8 cellular contexts compared by ENCODE assay signal in the genomic region with DNA sequence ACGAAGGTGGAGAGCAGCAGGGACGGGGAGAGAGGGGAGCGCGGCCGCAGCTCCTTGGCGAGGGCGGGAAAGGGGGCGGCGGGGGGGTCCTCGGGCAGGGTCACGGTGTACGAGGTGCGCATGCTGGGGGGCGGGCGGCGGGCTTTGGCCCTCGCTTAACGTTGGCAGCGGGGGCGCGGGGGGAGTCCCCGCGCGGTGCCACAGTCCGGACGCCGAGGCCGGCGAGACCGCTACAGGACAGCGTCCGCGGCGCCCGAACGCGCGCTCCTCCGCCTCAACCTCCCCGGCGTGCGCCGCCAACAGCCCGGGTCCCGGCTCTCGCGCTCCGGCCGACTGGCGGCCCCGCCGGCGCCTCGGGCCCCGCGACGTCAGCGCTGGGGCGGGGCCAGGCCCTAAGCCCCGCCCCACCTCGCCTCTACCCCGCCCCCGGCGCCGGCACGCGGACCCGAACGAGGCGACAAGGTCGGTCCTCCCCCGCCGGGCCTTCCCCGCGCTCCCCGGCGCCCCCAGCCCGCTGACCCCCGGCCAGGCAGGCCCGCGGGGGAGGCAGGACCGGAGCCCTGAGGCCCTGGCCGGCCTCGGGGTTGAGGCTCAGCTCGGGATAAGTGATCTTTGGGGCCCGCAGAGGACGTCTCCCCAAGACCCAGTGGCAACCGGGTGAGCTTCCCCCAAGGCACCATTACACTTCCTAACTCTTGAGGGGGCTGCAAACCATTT. TPM values are rescaled to one million over a fixed set of nuclear protein-coding genes. Genes with fewer than 3 reads are reported as not detected.
A peak's percentile ranks its signal among the peaks of the same experiment; 100 is the strongest.
DNase-seq lines count a peak whose midpoint lies in the region; ATAC-seq and TF ChIP-seq lines count a peak whose summit lies in the region.

No MANE protein-coding gene starts in this region.

- peaks cover 23% of the 10 kb centered on the region; the same call in 1 of the 2 replicates for H3K27me3 ChIP-seq in H9 (ENCODE audit: insufficient read depth, low read length)
- peaks cover 14% of the 10 kb centered on the region; the same call in 1 of the 2 replicates for H3K27me3 ChIP-seq in iPS DF 6.9 (ENCODE audit: control insufficient read depth, insufficient read depth, low read length)
- no peaks in the 10 kb centered on the region for H3K27me3 ChIP-seq in sigmoid colon

- no peak overlapping the region for H4K8ac ChIP-seq in H9 (replicated peaks; ENCODE audit: insufficient read length, low read depth, low read length)

- H2BK20ac ChIP-seq in H9 (ENCODE audit: low read depth, low read length, poor library complexity, severe bottlenecking): no peak overlapping the region

- peaks cover 60% of the 10 kb centered on the region for H3K27me3 Mint-ChIP-seq in H9 (ENCODE audit: low read depth)

- H4K5ac ChIP-seq in H9 (ENCODE audit: insufficient read length, low read depth, low read length): no peak overlapping the region

- H2AFZ ChIP-seq in H9 (ENCODE audit: low read length): no peak overlapping the region

- no peaks in the 10 kb centered on the region for H3K79me2 ChIP-seq in H9 (ENCODE audit: insufficient read depth, low read length)

- peaks cover 4% of the 10 kb centered on the region for H3K23me2 ChIP-seq in H9 (ENCODE audit: insufficient read length, low read depth, low read length, poor library complexity, severe bottlenecking)

- H4K20me1 ChIP-seq in H9 (ENCODE audit: control insufficient read depth, insufficient read depth, insufficient read length): peaks cover 4% of the 10 kb centered on the region

- no peak overlapping the region for H3K9ac ChIP-seq in H9 (ENCODE audit: extremely low read depth, insufficient read length, low read length)

- DNase-seq in AG08395 (ENCODE audit: low spot score): peak; percentile 70
- DNase-seq in H9: no peak
- peak; percentile 48 for DNase-seq in T follicular helper cell (ENCODE audit: low read depth)
- DNase-seq in anterior cingulate cortex (lab: John Stamatoyannopoulos, UW): peak in 43 of 58 donors; percentile 26 to 82 (median 51)
- no peak for DNase-seq in iPS DF 6.9 (ENCODE audit: low read depth, low spot score)
- DNase-seq in sigmoid colon: peak; percentile 81

- H3K9me3 Mint-ChIP-seq in H9: peaks cover 2 to 5% of the 10 kb centered on the region in 2 experiments; a peak in 2 of 5 replicates

- H2BK5ac ChIP-seq in H9 (ENCODE audit: insufficient read length, low read length): no peak overlapping the region

- no peak overlapping the region for H3K27ac Mint-ChIP-seq in H9

- peaks cover 0 to 15% (median 10%) of the 10 kb centered on the region in 3 experiments for H3K36me3 Mint-ChIP-seq in H9 (ENCODE audit: insufficient read depth in 1 of 3, low read depth in 3 of 3)

- no peak overlapping the region for H2BK120ac ChIP-seq in H9 (ENCODE audit: low read depth, low read length, poor library complexity, severe bottlenecking)

- no peak overlapping the region for H2AK5ac ChIP-seq in H9 (ENCODE audit: insufficient read length, low read length)

- H3K36me3 ChIP-seq in iPS DF 6.9 (ENCODE audit: control insufficient read depth, insufficient read depth, low read length) (no peaks in the 10 kb centered on the region), sigmoid colon (no peaks in the 10 kb centered on the region)

- TF ChIP-seq CTCF in H9 (conservative IDR thresholded peaks at IDR 0.05): no peak
- TF ChIP-seq CTCF in sigmoid colon (IDR thresholded peaks at IDR 0.05): no peak

- H3K14ac ChIP-seq in H9 (ENCODE audit: insufficient read depth, low read length): no peak overlapping the region

- H3K9me3 ChIP-seq in H9 (ENCODE audit: control insufficient read depth, low read depth, low read length) (no peaks in the 10 kb centered on the region), iPS DF 6.9 (ENCODE audit: control insufficient read depth, insufficient read depth, low read length) (no peaks in the 10 kb centered on the region), sigmoid colon (no peaks in the 10 kb centered on the region)

- no peak overlapping the region for H2BK12ac ChIP-seq in H9 (ENCODE audit: insufficient read length, low read depth, low read length)

- H3K4me3 ChIP-seq in iPS DF 6.9 (ENCODE audit: low read length) (peak overlapping the region; percentile 50; the same call in 1 of the 2 replicates), sigmoid colon (peak overlapping the region; percentile 24 to 60 (median 51))

- no peaks in the 10 kb centered on the region for H3K79me1 ChIP-seq in H9 (ENCODE audit: insufficient read depth, low read depth, low read length, poor library complexity, severe bottlenecking)

- H3K27ac ChIP-seq in H9 (ENCODE audit: insufficient read length, low read depth, low read length): no peak overlapping the region
- no peak overlapping the region for H3K27ac ChIP-seq in iPS DF 6.9 (ENCODE audit: low read length)
- peak overlapping the region; percentile 68 to 91 (median 76) for H3K27ac ChIP-seq in sigmoid colon

- H2BK15ac ChIP-seq in H9 (ENCODE audit: low read depth, low read length): no peak overlapping the region

- intact Hi-C loops in sigmoid colon (cut with DNase I): loop anchor here (10.0 kb wide), 1 partner anchor 361 kb away; the partner anchor contains the start of gene NECTIN1

- no peak for TF ChIP-seq POLR2A in sigmoid colon (IDR thresholded peaks at IDR 0.05)
- no peak for TF ChIP-seq POLR2A in GM18505 (IDR thresholded peaks at IDR 0.05; ENCODE audit: borderline replicate concordance, extremely low read depth, insufficient read depth, insufficient read length)

- no peak for TF ChIP-seq EP300 in sigmoid colon (IDR thresholded peaks at IDR 0.05)

- no peak overlapping the region for H3K4ac ChIP-seq in H9 (ENCODE audit: low read depth, low read length)

- no peak overlapping the region for H3K56ac ChIP-seq in H9 (ENCODE audit: insufficient read length, low read depth, low read length)

- no peak overlapping the region for H3K18ac ChIP-seq in H9 (ENCODE audit: insufficient read length, low read depth, low read length)

- WGBS in H9 (ENCODE audit: extremely low coverage, insufficient read length, low lambda C conversion rate): no CpG with 5 or more reads among the region's 88 CpGs
- WGBS in iPS DF 6.9 (ENCODE audit: insufficient coverage, insufficient read length): no CpG with 5 or more reads among the region's 88 CpGs
- WGBS in sigmoid colon, 2 donors: 3 to 5% methylated on average over 88 of the region's 88 CpGs

- H3K23ac ChIP-seq in H9 (ENCODE audit: insufficient read length, low read depth, low read length): no peak overlapping the region

- H3T11ph ChIP-seq in H9 (ENCODE audit: low read length): no peak overlapping the region

- H3K4me1 ChIP-seq in H9 (ENCODE audit: insufficient read depth, low read length) (peaks cover 7% of the 10 kb centered on the region; the same call in 1 of the 2 replicates), iPS DF 6.9 (ENCODE audit: control insufficient read depth, insufficient read depth, low read length) (peaks cover 9% of the 10 kb centered on the region), sigmoid colon (peaks cover 0 to 79% (median 66%) of the 10 kb centered on the region in 4 donors)

- peak overlapping the region; percentile 60 for H3K4me2 ChIP-seq in H9 (ENCODE audit: insufficient read depth, insufficient read length, low read length)

- peak overlapping the region; percentile 48 to 83 for H3K4me3 Mint-ChIP-seq in H9

- peaks cover 47 to 51% of the 10 kb centered on the region in 2 experiments for H3K4me1 Mint-ChIP-seq in H9

- no peak for ATAC-seq in HG03442 (IDR thresholded peaks at IDR 0.05; ENCODE audit: unreplicated experiment)
- no peak for ATAC-seq in GM18505 (IDR thresholded peaks at IDR 0.05; ENCODE audit: unreplicated experiment)

- H4K91ac ChIP-seq in H9 (ENCODE audit: insufficient read length, low read depth, low read length): no peak overlapping the region

RNA-seq across cellular contexts. Expression of gene USP2, which starts 17.5 kb away (rescaled TPM):
- total RNA-seq in H9 (2021) (5.7 and 7.6 TPM in 2 replicates), sigmoid colon (1 to 10 TPM in 3 of 4 donors, under 1 TPM in 1; 0.71 to 1.9 (median 1.5) TPM)
- polyA plus RNA-seq in sigmoid colon: 10 to 100 TPM; 11.6 to 13.2 (median 13.0) TPM

RNA-seq across cellular contexts. Expression of gene MFRP, which starts 17.5 kb away (rescaled TPM):
- total RNA-seq in H9 (2021) (not detected in 2 replicates), sigmoid colon (under 1 TPM in 1 of 4 donors, not detected in 3; 0.14 TPM)
- polyA plus RNA-seq in sigmoid colon: not detected

RNA-seq across cellular contexts. Expression of gene C1QTNF5, which starts 23.3 kb away (rescaled TPM):
- total RNA-seq in H9 (2021) (0.33 and 0.59 TPM in 2 replicates), sigmoid colon (10 to 100 TPM; 23.2 to 35.2 (median 32.4) TPM)
- polyA plus RNA-seq in sigmoid colon: 10 to 100 TPM in 1 of 3 donors, 1 to 10 TPM in 2; 4.9 to 12.5 (median 5.4) TPM

RNA-seq across cellular contexts. Expression of gene RNF26, which starts 29.7 kb away (rescaled TPM):
- total RNA-seq in H9 (2021) (56.2 and 57.6 TPM in 2 replicates), sigmoid colon (10 to 100 TPM in 3 of 4 donors, 1 to 10 TPM in 1; 9.8 to 18.3 (median 11.8) TPM)
- 10 to 100 TPM in 1 of 3 donors, 1 to 10 TPM in 2; 6.2 to 26.1 (median 7.2) TPM for polyA plus RNA-seq in sigmoid colon

RNA-seq across cellular contexts. Expression of gene MCAM, which starts 47.1 kb away (rescaled TPM):
- 21.5 and 23.3 TPM in 2 replicates for total RNA-seq in H9 (2021)
- 1,000 to 10,000 TPM in 1 of 4 donors, 100 to 1,000 TPM in 3; 628 to 1,033 (median 813) TPM for total RNA-seq in sigmoid colon
- 10 to 100 TPM in 1 of 3 donors, 1 to 10 TPM in 2; 2.1 to 51.5 (median 4.8) TPM for polyA plus RNA-seq in sigmoid colon

Comparison
In these comparisons a context has a peak if more than half of its experiments do, and no peak if none do; other contexts are left out.
1. DNase-seq: peak in AG08395 (single experiment), T follicular helper cell (single experiment), anterior cingulate cortex (43 of 58) and sigmoid colon (single experiment); none in H9 (single experiment) and iPS DF 6.9 (single experiment).
2. H3K27ac ChIP-seq: peak in sigmoid colon (4 of 4); none in H9 (single experiment) and iPS DF 6.9 (single experiment).
3. RNA of gene C1QTNF5, which starts 23.3 kb away (total RNA-seq): 23.2 to 35.2 TPM in sigmoid colon; 0.33 to 0.59 TPM in H9; every median in the first group is over 10 times any median in the second.